Comparison of ENCODE assay signal across 8 cellular contexts in the genomic region with DNA sequence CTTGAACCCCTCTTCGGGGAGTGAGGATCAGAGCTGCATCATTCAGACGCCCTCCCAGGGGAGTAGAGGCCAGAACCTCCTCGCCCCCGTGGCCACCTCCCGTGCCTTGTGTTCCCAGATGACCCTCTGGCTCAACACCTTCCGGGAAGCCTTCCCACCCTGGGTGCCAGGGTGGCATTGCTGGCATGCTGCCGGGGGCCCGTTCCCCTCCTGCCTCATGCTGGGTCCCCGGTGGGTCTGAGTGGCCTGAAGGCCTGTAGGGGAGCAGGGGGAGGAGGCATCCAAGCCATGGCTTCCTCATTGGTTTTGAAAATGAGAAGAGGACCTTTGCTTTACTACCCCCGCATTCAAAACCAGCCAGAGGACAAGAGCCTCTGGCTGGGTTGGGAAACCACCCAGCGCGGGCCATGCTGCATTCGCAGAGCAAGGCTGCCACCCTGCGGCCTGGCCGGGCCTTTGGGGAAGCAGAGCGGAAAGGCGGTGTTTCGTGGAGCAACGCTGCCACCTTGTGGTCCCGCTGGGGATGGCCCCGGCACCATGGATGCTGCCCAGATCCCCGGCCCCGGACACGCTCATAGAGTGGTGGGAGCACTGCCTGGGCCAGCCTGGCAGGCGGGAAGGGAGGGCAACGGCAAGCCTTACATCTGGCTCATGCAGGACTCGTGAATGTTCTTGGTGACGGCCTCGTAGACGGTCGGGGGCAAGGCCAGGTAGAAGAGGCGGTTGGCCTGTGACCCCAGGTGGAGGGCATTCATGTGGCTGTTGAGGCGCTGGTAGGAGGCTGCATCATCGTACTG. TPM values are rescaled to one million over a fixed set of nuclear protein-coding genes. Genes with fewer than 3 reads are reported as not detected.
A peak's percentile ranks its signal among the peaks of the same experiment; 100 is the strongest.
DNase-seq lines count a peak whose midpoint lies in the region; ATAC-seq and TF ChIP-seq lines count a peak whose summit lies in the region.

No MANE protein-coding gene starts in this region.

- no peak overlapping the region for H3K4me2 ChIP-seq in Loucy (ENCODE audit: low read depth, low read length, poor library complexity, severe bottlenecking)

- no peak overlapping the region for H3K4me3 ChIP-seq in Loucy (ENCODE audit: low read length, poor library complexity, severe bottlenecking)
- no peak overlapping the region for H3K4me3 ChIP-seq in thoracic aorta

- no peaks in the 10 kb centered on the region for H4K20me1 ChIP-seq in Loucy (ENCODE audit: insufficient read depth, low read length, poor library complexity, severe bottlenecking)

- H3K27ac ChIP-seq in thoracic aorta, result peak overlapping the region in 1 of 2 donors; percentile 55

- TF ChIP-seq CTCF in Loucy (conservative IDR thresholded peaks at IDR 0.05; ENCODE audit: low read length), result peak; percentile 86
- TF ChIP-seq CTCF in omental fat pad (IDR thresholded peaks at IDR 0.05), result peak in 2 of 3 donors; percentile 63 to 99
- peak; percentile 91 for TF ChIP-seq CTCF in thoracic aorta (IDR thresholded peaks at IDR 0.05)

- no peaks in the 10 kb centered on the region for H3K27me3 Mint-ChIP-seq in activated T-helper 17 cell treated with anti-CD3 and anti-CD28 coated beads, Interleukin-2, amount 50 U/mL, for 72 hours

- H3K36me3 Mint-ChIP-seq in activated T-helper 17 cell treated with anti-CD3 and anti-CD28 coated beads, Interleukin-2, amount 50 U/mL, for 72 hours (ENCODE audit: low read depth), result peaks cover 26% of the 10 kb centered on the region

- no peak overlapping the region for H3K9ac ChIP-seq in Loucy (ENCODE audit: low read depth, low read length, poor library complexity, severe bottlenecking)

- H3K4me3 Mint-ChIP-seq in activated T-helper 17 cell treated with anti-CD3 and anti-CD28 coated beads, Interleukin-2, amount 50 U/mL, for 72 hours, result no peak overlapping the region

- no peaks in the 10 kb centered on the region for H3K9me3 Mint-ChIP-seq in activated T-helper 17 cell treated with anti-CD3 and anti-CD28 coated beads, Interleukin-2, amount 50 U/mL, for 72 hours

- peak; percentile 99 for ATAC-seq in activated T-helper 17 cell treated with anti-CD3 and anti-CD28 coated beads, Interleukin-2, amount 50 U/mL, for 72 hours (replicated peaks)
- ATAC-seq in omental fat pad (ENCODE audit: low FRiP score) (peak; percentile 76), thoracic aorta (ENCODE audit: insufficient number of reproducible peaks, low FRiP score, low read depth) (peak; percentile 30)

- no peak overlapping the region for H2AFZ ChIP-seq in Loucy (ENCODE audit: low read length)

- H3K9me3 ChIP-seq in Loucy (ENCODE audit: insufficient read depth, low read depth, low read length), result no peaks in the 10 kb centered on the region
- H3K9me3 ChIP-seq in thoracic aorta, result no peaks in the 10 kb centered on the region

- H3K4me1 ChIP-seq in Loucy (ENCODE audit: insufficient read depth, low read length, poor library complexity, severe bottlenecking) (no peaks in the 10 kb centered on the region), thoracic aorta (ENCODE audit: control insufficient read depth in 1 of 2, low read depth in 2 of 2) (peaks cover 0 to 17% of the 10 kb centered on the region in 2 donors)

- H3K27me3 ChIP-seq in Loucy (ENCODE audit: insufficient read depth, low read length, poor library complexity, severe bottlenecking) (no peaks in the 10 kb centered on the region), thoracic aorta (replicated peaks; ENCODE audit: insufficient read depth) (no peaks in the 10 kb centered on the region)

- no peaks in the 10 kb centered on the region for H3F3A ChIP-seq in Loucy (ENCODE audit: low read depth)

- no peaks in the 10 kb centered on the region for H3K4me1 Mint-ChIP-seq in activated T-helper 17 cell treated with anti-CD3 and anti-CD28 coated beads, Interleukin-2, amount 50 U/mL, for 72 hours

- H3K79me2 ChIP-seq in Loucy (ENCODE audit: insufficient read depth, low read length), result no peaks in the 10 kb centered on the region

- DNase-seq in ELF-1 (ENCODE audit: low read depth, low spot score), result peak; percentile 96
- DNase-seq in GOT3 (lab: John Stamatoyannopoulos, UW), result peak; percentile 33
- DNase-seq in SHP77 (lab: John Stamatoyannopoulos, UW), result peak; percentile 37 to 50
- DNase-seq in fibroblast of the conjunctiva (ENCODE audit: low read depth), result peak; percentile 77
- peak; percentile 84 for DNase-seq in omental fat pad (ENCODE audit: low spot score)
- no peak for DNase-seq in thoracic aorta (ENCODE audit: low spot score)

- peaks cover 31% of the 10 kb centered on the region; the same call in 1 of the 2 replicates for H3K36me3 ChIP-seq in Loucy (ENCODE audit: insufficient read depth, low read length)
- H3K36me3 ChIP-seq in thoracic aorta, result peaks cover 7% of the 10 kb centered on the region

- no peaks in the 10 kb centered on the region for H3K9me2 ChIP-seq in Loucy (replicated peaks; ENCODE audit: low read depth, low read length)

- peak overlapping the region; percentile 38 for H3K27ac Mint-ChIP-seq in activated T-helper 17 cell treated with anti-CD3 and anti-CD28 coated beads, Interleukin-2, amount 50 U/mL, for 72 hours

RNA-seq across cellular contexts. Expression of gene G6PD, which starts 11.9 kb away (rescaled TPM):
- total RNA-seq in activated T-helper 17 cell treated with anti-CD3 and anti-CD28 coated beads, Interleukin-2, amount 50 U/mL, for 72 hours, result 10 to 100 TPM; 48.1 to 78.3 TPM
- total RNA-seq in omental fat pad (10 to 100 TPM; 42.1 to 76.7 (median 58.5) TPM), thoracic aorta (10 to 100 TPM; 67.3 to 70.1 TPM)

RNA-seq across cellular contexts. Expression of gene IKBKG, which starts 12.7 kb away (rescaled TPM):
- 10 to 100 TPM; 26.1 to 39.6 TPM for total RNA-seq in activated T-helper 17 cell treated with anti-CD3 and anti-CD28 coated beads, Interleukin-2, amount 50 U/mL, for 72 hours
- total RNA-seq in omental fat pad (10 to 100 TPM in 3 of 4 donors, 1 to 10 TPM in 1; 7.5 to 15.4 (median 12.3) TPM), thoracic aorta (10 to 100 TPM; 25.7 to 52.8 TPM)

RNA-seq across cellular contexts. Expression of gene FAM3A, which starts 18.7 kb away (rescaled TPM):
- total RNA-seq in activated T-helper 17 cell treated with anti-CD3 and anti-CD28 coated beads, Interleukin-2, amount 50 U/mL, for 72 hours, result 10 to 100 TPM; 24.5 to 25.4 TPM
- total RNA-seq in omental fat pad, result 10 to 100 TPM; 27.7 to 58.3 (median 34.7) TPM
- total RNA-seq in thoracic aorta, result 10 to 100 TPM; 31.0 to 52.3 TPM

RNA-seq across cellular contexts. Expression of gene SLC10A3, which starts 44.3 kb away (rescaled TPM):
- total RNA-seq in activated T-helper 17 cell treated with anti-CD3 and anti-CD28 coated beads, Interleukin-2, amount 50 U/mL, for 72 hours, result 10 to 100 TPM; 17.3 to 24.8 TPM
- 10 to 100 TPM; 22.9 to 29.7 (median 26.9) TPM for total RNA-seq in omental fat pad
- total RNA-seq in thoracic aorta, result 10 to 100 TPM; 26.7 to 55.5 TPM

RNA-seq across cellular contexts. Expression of gene UBL4A, which starts 48.3 kb away (rescaled TPM):
- 10 to 100 TPM; 37.2 to 53.4 TPM for total RNA-seq in activated T-helper 17 cell treated with anti-CD3 and anti-CD28 coated beads, Interleukin-2, amount 50 U/mL, for 72 hours
- total RNA-seq in omental fat pad (10 to 100 TPM; 21.3 to 43.0 (median 34.0) TPM), thoracic aorta (10 to 100 TPM; 28.1 to 67.1 TPM)

Comparison
In these comparisons a context has a peak if more than half of its experiments do, and no peak if none do; other contexts are left out.
1. ATAC-seq: peak in every context shown above with its lines; median percentile 99 in activated T-helper 17 cell treated with anti-CD3 and anti-CD28 coated beads, Interleukin-2, amount 50 U/mL, for 72 hours; 76 in omental fat pad; 30 in thoracic aorta.